In genomic region chr14:103984196-103984595, GRCh38 we compare ENCODE assay signal across 10 cellular contexts. TPM values are rescaled to one million over a fixed set of nuclear protein-coding genes. Genes with fewer than 3 reads are reported as not detected.
"Had no signal": no experiment of that assay in that cellular context is flagged by ENCODE, and none has a peak within 500 bp of the region (broad histone marks: within the 10 kb centered on the region; RNA-seq: fewer than 3 reads in every experiment).

No MANE protein-coding gene starts in this region.

- H3K4me3 Mint-ChIP-seq: IgD-negative memory B cell had no signal

- H3K4me1 Mint-ChIP-seq: IgD-negative memory B cell had no signal

- H3K27ac Mint-ChIP-seq: IgD-negative memory B cell had no signal

- ATAC-seq: HepG2, K562 had no signal

- DNase-seq: IMR-90, KBM-7, KG1 had no signal

- H3K36me3 Mint-ChIP-seq: IgD-negative memory B cell had no signal

- H3K27ac ChIP-seq: HL-60, KMS-11 had no signal

- H3K4me3 ChIP-seq: K562 had no signal

RNA-seq across cellular contexts. Expression of gene RD3L, which starts 41.9 kb away (rescaled TPM):
- total RNA-seq: HepG2, HT-29, HT1080, IMR-90 had no signal

RNA-seq across cellular contexts. Expression of gene TDRD9, which starts 55.9 kb away (rescaled TPM):
- total RNA-seq: HepG2, HT-29, HT1080, K562 had no signal
